18 cellular contexts compared by ENCODE assay signal in genomic region chr15:70275461-70276138, GRCh38.
"Had no signal": no experiment of that assay in that cellular context is flagged by ENCODE, and none has a peak within 500 bp of the region (broad histone marks: within the 10 kb centered on the region; RNA-seq: fewer than 3 reads in every experiment).

No MANE protein-coding gene starts in this region.

- H3K4me3 ChIP-seq: heart right ventricle, mucosa of descending colon, upper lobe of left lung had no signal

- DNase-seq: activated CD4-positive, alpha-beta memory T cell treated with anti-CD3 and anti-CD28 coated beads for 36 hours; activated CD4-positive, alpha-beta T cell treated with anti-CD3 and anti-CD28 coated beads for 4 hours; activated naive CD8-positive, alpha-beta T cell treated with anti-CD3 and anti-CD28 coated beads for 36 hours; amygdala; cortex of kidney; foreskin fibroblast; heart right ventricle; islet precursor cell; left cardiac atrium; mucosa of descending colon; retina; stimulated activated CD4-positive, alpha-beta T cell treated with anti-CD3 and anti-CD28 coated beads, Interleukin-4, amount 100 ng/mL, for 1 hour; stimulated activated naive CD4-positive, alpha-beta T cell; T-helper 9 cell; upper lobe of left lung had no signal

- H3K27me3 ChIP-seq: heart right ventricle, upper lobe of left lung had no signal

- H3K27me3 Mint-ChIP-seq: activated CD4-positive, alpha-beta memory T cell treated with anti-CD3 and anti-CD28 coated beads for 36 hours; activated naive CD8-positive, alpha-beta T cell treated with anti-CD3 and anti-CD28 coated beads for 36 hours; memory B cell had no signal

- H3K36me3 Mint-ChIP-seq: activated CD4-positive, alpha-beta memory T cell treated with anti-CD3 and anti-CD28 coated beads for 36 hours; activated naive CD8-positive, alpha-beta T cell treated with anti-CD3 and anti-CD28 coated beads for 36 hours; memory B cell had no signal

- H3K9me3 Mint-ChIP-seq: activated CD4-positive, alpha-beta memory T cell treated with anti-CD3 and anti-CD28 coated beads for 36 hours; activated naive CD8-positive, alpha-beta T cell treated with anti-CD3 and anti-CD28 coated beads for 36 hours; memory B cell; neural crest cell had no signal

- H3K9me3 ChIP-seq: heart right ventricle, mucosa of descending colon, upper lobe of left lung had no signal

- H3K27ac Mint-ChIP-seq: activated CD4-positive, alpha-beta memory T cell treated with anti-CD3 and anti-CD28 coated beads for 36 hours; activated naive CD8-positive, alpha-beta T cell treated with anti-CD3 and anti-CD28 coated beads for 36 hours; memory B cell; progenitor cell of endocrine pancreas had no signal

- H3K27ac ChIP-seq: heart right ventricle, upper lobe of left lung had no signal

- H3K36me3 ChIP-seq: heart right ventricle, upper lobe of left lung had no signal

- H3K4me3 Mint-ChIP-seq: activated CD4-positive, alpha-beta memory T cell treated with anti-CD3 and anti-CD28 coated beads for 36 hours; activated naive CD8-positive, alpha-beta T cell treated with anti-CD3 and anti-CD28 coated beads for 36 hours; memory B cell; neural crest cell had no signal
